9 cellular contexts compared by ENCODE assay signal in the genomic region with DNA sequence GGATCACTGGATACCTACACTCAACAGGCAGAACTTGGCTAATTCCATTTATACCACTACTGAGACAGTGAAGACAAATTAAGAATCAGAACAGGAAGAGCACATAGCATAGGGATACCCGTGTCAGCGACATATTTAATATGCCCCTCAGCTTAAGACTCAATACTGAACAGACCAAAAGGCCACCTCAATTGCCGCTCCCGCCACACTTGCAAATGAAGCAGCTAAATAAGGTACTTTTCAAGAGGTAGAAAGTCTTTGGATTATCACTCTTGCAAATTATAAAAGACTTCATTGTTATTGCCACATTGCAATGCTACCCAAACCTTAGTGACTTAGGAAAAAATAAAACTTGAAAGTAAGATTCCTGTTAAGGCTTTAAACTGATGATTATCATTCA. TPM values are rescaled to one million over a fixed set of nuclear protein-coding genes. Genes with fewer than 3 reads are reported as not detected.
DNase-seq lines count a peak whose midpoint lies in the region; ATAC-seq and TF ChIP-seq lines count a peak whose summit lies in the region.
"Had no signal": no experiment of that assay in that cellular context is flagged by ENCODE, and none has a peak within 500 bp of the region (broad histone marks: within the 10 kb centered on the region; RNA-seq: fewer than 3 reads in every experiment).

No MANE protein-coding gene starts in this region.

- peak; percentile 71 to 73 for DNase-seq in HAP-1 (ENCODE audit: low spot score in 2 of 2)
- DNase-seq in WTC11 (ENCODE audit: low spot score), result no peak
- no peak for DNase-seq in fibroblast of villous mesenchyme (ENCODE audit: low read depth)
- no peak for DNase-seq in C1 segment of cervical spinal cord (lab: John Stamatoyannopoulos, UW)
- no peak for DNase-seq in RKO (ENCODE audit: low spot score)
- DNase-seq in NCI-H526 (lab: John Stamatoyannopoulos, UW), result no peak
- DNase-seq in GDM1 (lab: John Stamatoyannopoulos, UW), result no peak
- DNase-seq: posterior cingulate gyrus had no signal

- no peak for TF ChIP-seq CTCF in WTC11 (IDR thresholded peaks at IDR 0.05)
- no peak for TF ChIP-seq CTCF in fibroblast of villous mesenchyme (IDR thresholded peaks at IDR 0.05; ENCODE audit: insufficient read depth, low read depth, low read length)

- CTCF ChIA-PET in WTC11 (lab: Charles Lee), result no interaction called here

- H3K9ac ChIP-seq in skeletal muscle tissue (ENCODE audit: low read depth in 1 of 3, low read length in 3 of 3), result peak overlapping the region in 2 of 3 donors; percentile 35 to 100

- peaks cover 43% of the 10 kb centered on the region for H3K4me1 Mint-ChIP-seq in WTC11

- peaks cover 75% of the 10 kb centered on the region for H3K36me3 Mint-ChIP-seq in WTC11

- peak overlapping the region; percentile 98 for H3K4me3 Mint-ChIP-seq in WTC11

- POLR2A ChIA-PET in WTC11 (lab: Charles Lee), result interaction anchor here (0.6 kb wide), 1 partner anchor 200 kb away, joined by 6 read pairs; no protein-coding TSS in a partner anchor

- no peak overlapping the region for H3K27ac ChIP-seq in skeletal muscle tissue (ENCODE audit: low read depth, low read length)

- in situ Hi-C loops in HAP-1 (cut with MboI; ENCODE audit: low sequenced_read_pairs), result no loop called here

- peak overlapping the region; percentile 99 for H3K4me3 ChIP-seq in HAP-1
- peak overlapping the region; percentile 74 for H3K4me3 ChIP-seq in fibroblast of villous mesenchyme (ENCODE audit: low read depth, low read length)
- peak overlapping the region in 2 of 3 donors; percentile 94 to 97 for H3K4me3 ChIP-seq in skeletal muscle tissue (ENCODE audit: low read length in 3 of 3)

- H3K27me3 ChIP-seq in HAP-1 (ENCODE audit: low read depth) (no peaks in the 10 kb centered on the region), skeletal muscle tissue (ENCODE audit: control insufficient read depth in 3 of 3, insufficient read depth in 3 of 3, low read length in 3 of 3) (no peaks in the 10 kb centered on the region)

- H3K9me3 ChIP-seq in HAP-1 (no peaks in the 10 kb centered on the region), skeletal muscle tissue (ENCODE audit: control insufficient read depth in 3 of 3, low read length in 3 of 3) (no peaks in the 10 kb centered on the region)

- peak overlapping the region; percentile 96 for H3K27ac Mint-ChIP-seq in WTC11

- no peak for ATAC-seq in WTC11

- H3K27me3 Mint-ChIP-seq in WTC11 (ENCODE audit: low read depth), result no peaks in the 10 kb centered on the region

- H3K9me3 Mint-ChIP-seq in WTC11, result no peaks in the 10 kb centered on the region

- H3K36me3 ChIP-seq in HAP-1 (replicated peaks) (peaks cover 71% of the 10 kb centered on the region), skeletal muscle tissue (ENCODE audit: control insufficient read depth in 3 of 3, insufficient read depth in 3 of 3, low read length in 3 of 3) (peaks cover 27 to 38% (median 28%) of the 10 kb centered on the region in 3 donors)

- peaks cover 21% of the 10 kb centered on the region for H3K4me1 ChIP-seq in HAP-1
- H3K4me1 ChIP-seq in skeletal muscle tissue (ENCODE audit: control insufficient read depth in 3 of 3, insufficient read depth in 3 of 3, low read length in 3 of 3), result peaks cover 21 to 42% (median 29%) of the 10 kb centered on the region in 3 donors

TF ChIP-seq in WTC11, 78 proteins besides CTCF, POLR2A, EP300 and RAD21:
- no peak for TF ChIP-seq TP53 (CRISPR knock-in tag; IDR thresholded peaks at IDR 0.05)
- TF ChIP-seq, protein P1, sequence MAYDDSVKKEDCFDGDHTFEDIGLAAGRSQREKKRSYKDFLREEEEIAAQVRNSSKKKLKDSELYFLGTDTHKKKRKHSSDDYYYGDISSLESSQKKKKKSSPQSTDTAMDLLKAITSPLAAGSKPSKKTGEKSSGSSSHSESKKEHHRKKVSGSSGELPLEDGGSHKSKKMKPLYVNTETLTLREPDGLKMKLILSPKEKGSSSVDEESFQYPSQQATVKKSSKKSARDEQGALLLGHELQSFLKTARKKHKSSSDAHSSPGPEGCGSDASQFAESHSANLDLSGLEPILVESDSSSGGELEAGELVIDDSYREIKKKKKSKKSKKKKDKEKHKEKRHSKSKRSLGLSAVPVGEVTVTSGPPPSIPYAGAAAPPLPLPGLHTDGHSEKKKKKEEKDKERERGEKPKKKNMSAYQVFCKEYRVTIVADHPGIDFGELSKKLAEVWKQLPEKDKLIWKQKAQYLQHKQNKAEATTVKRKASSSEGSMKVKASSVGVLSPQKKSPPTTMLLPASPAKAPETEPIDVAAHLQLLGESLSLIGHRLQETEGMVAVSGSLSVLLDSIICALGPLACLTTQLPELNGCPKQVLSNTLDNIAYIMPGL (CRISPR knock-in tag; IDR thresholded peaks at IDR 0.05), result no peak
- TF ChIP-seq ZNF138 (CRISPR knock-in tag; conservative IDR thresholded peaks at IDR 0.05), result no peak
- TF ChIP-seq ZNF121 (CRISPR knock-in tag; IDR thresholded peaks at IDR 0.05), result no peak
- no peak for TF ChIP-seq ESRRA (CRISPR knock-in tag; IDR thresholded peaks at IDR 0.05; ENCODE audit: borderline replicate concordance)
- no peak for TF ChIP-seq ZNF219 (CRISPR knock-in tag; IDR thresholded peaks at IDR 0.05; ENCODE audit: borderline replicate concordance)

RNA-seq across cellular contexts. Expression of a gene that starts 3.1 kb away (rescaled TPM):
- total RNA-seq in WTC11 (2021) (399 to 507 TPM (median 489 TPM) in 3 replicates), fibroblast of villous mesenchyme (454 and 540 TPM in 2 replicates), skeletal muscle tissue (358 TPM)

RNA-seq across cellular contexts. Expression of a gene that starts 35.1 kb away (rescaled TPM):
- 5.7 to 10.3 TPM (median 7.7 TPM) in 3 replicates for total RNA-seq in WTC11 (2021)
- 125 and 139 TPM in 2 replicates for total RNA-seq in fibroblast of villous mesenchyme
- 32.9 TPM for total RNA-seq in skeletal muscle tissue

RNA-seq across cellular contexts. Expression of a gene that starts 48.0 kb away (rescaled TPM):
- total RNA-seq in WTC11 (2021) (3.1 to 3.3 TPM (median 3.2 TPM) in 3 replicates), fibroblast of villous mesenchyme (not detected in 2 replicates), skeletal muscle tissue (not detected)

Comparison
In these comparisons a context has a peak if more than half of its experiments do, and no peak if none do; other contexts are left out.
1. DNase-seq: peak in HAP-1 (2 of 2); none in WTC11 (single experiment), fibroblast of villous mesenchyme (single experiment), C1 segment of cervical spinal cord (0 of 14), RKO (single experiment), NCI-H526 (0 of 2) and GDM1 (single experiment).
2. Peak in every context shown above with its lines, with median percentiles within 50 percentile points of each other: H3K4me3 ChIP-seq.